In genomic region chr5:55427157-55427556, GRCh38 we compare ENCODE assay signal across 14 cellular contexts.
DNase-seq lines count a peak whose midpoint lies in the region; ATAC-seq and TF ChIP-seq lines count a peak whose summit lies in the region.
"Had no signal": no experiment of that assay in that cellular context is flagged by ENCODE, and none has a peak within 500 bp of the region (broad histone marks: within the 10 kb centered on the region; RNA-seq: fewer than 3 reads in every experiment).

No MANE protein-coding gene starts in this region.

- ATAC-seq in lower lobe of right lung = peak; percentile 43 to 82
- ATAC-seq in esophagus mucosa = no peak
- ATAC-seq: HCT116 had no signal

- no peaks in the 10 kb centered on the region for H3K27me3 ChIP-seq in brain microvascular endothelial cell (replicated peaks)
- no peaks in the 10 kb centered on the region for H3K27me3 ChIP-seq in lower lobe of right lung (ENCODE audit: low read depth)
- no peaks in the 10 kb centered on the region for H3K27me3 ChIP-seq in HAP-1 (ENCODE audit: low read depth)

- H3K9me3 ChIP-seq in HEK293 (ENCODE audit: control insufficient read depth, insufficient read depth, low read depth, low read length) (no peaks in the 10 kb centered on the region), lower lobe of right lung (no peaks in the 10 kb centered on the region), HAP-1 (no peaks in the 10 kb centered on the region)

- TF ChIP-seq CTCF in HEK293 (tag by site-specific recombination; IDR thresholded peaks at IDR 0.05) = no peak
- TF ChIP-seq CTCF in brain microvascular endothelial cell (IDR thresholded peaks at IDR 0.05; ENCODE audit: low read depth, low read length, missing control alignments) = no peak
- TF ChIP-seq CTCF in lower lobe of right lung (IDR thresholded peaks at IDR 0.05) = no peak

- no peak overlapping the region for H3K4me3 ChIP-seq in HEK293 (ENCODE audit: low read depth, low read length)
- H3K4me3 ChIP-seq in brain microvascular endothelial cell (ENCODE audit: low read depth, low read length) = no peak overlapping the region
- H3K4me3 ChIP-seq in lower lobe of right lung = no peak overlapping the region
- no peak overlapping the region for H3K4me3 ChIP-seq in HAP-1

- no peaks in the 10 kb centered on the region; the same call in 1 of the 2 replicates for H3K4me1 ChIP-seq in HEK293 (ENCODE audit: control insufficient read depth, insufficient read depth, low read length)
- H3K4me1 ChIP-seq in lower lobe of right lung = peaks cover 21% of the 10 kb centered on the region
- 0 out of 2 replicates have a peak, but pooled peaks cover 3% of the 10 kb centered on the region for H3K4me1 ChIP-seq in HAP-1
- H3K4me1 ChIP-seq: parathyroid adenoma had no signal

- H3K27ac ChIP-seq in HEK293 (ENCODE audit: extremely low read depth, low read depth, low read length) = no peak overlapping the region
- no peak overlapping the region for H3K27ac ChIP-seq in brain microvascular endothelial cell
- no peak overlapping the region for H3K27ac ChIP-seq in lower lobe of right lung
- H3K27ac ChIP-seq: parathyroid adenoma had no signal

- POLR2A ChIA-PET in HEK293 (lab: Yijun Ruan, JAX) = interaction anchor here (0.6 to 1.1 kb wide), 2 partner anchors 9 to 22 kb away, joined by 3 read pairs; no protein-coding TSS in a partner anchor

- DNase-seq in AG08395 (ENCODE audit: low spot score) (peak; percentile 36), brain microvascular endothelial cell (peak; percentile 68), lower lobe of right lung (no peak), DMS153 (lab: John Stamatoyannopoulos, UW) (no peak), HAP-1 (ENCODE audit: low spot score in 2 of 2) (no peak)
- no peak for DNase-seq in activated CD4-positive, CD25-positive, alpha-beta regulatory T cell (lab: John Stamatoyannopoulos, UW)
- DNase-seq: activated T-cell treated with anti-CD3 and anti-CD28 coated beads, Interleukin-2, amount 50 U/mL, for 24 hours; effector CD4-positive, alpha-beta T cell; immature natural killer cell; T-helper 1 cell had no signal

- in situ Hi-C loops in brain microvascular endothelial cell (cut with HindIII; ENCODE audit: low pct_ligation_motif_present, low sequenced_read_pairs) (no loop called here), HAP-1 (cut with MboI; ENCODE audit: low sequenced_read_pairs) (no loop called here)

- CTCF ChIA-PET in HEK293 (lab: Yijun Ruan, JAX) = interaction anchor here (0.6 to 1.1 kb wide), 5 partner anchors 82 to 294 kb away, joined by 3 to 5 read pairs (median 3); no protein-coding TSS in a partner anchor

- H3K36me3 ChIP-seq in HEK293 (ENCODE audit: control insufficient read depth in 2 of 2, insufficient read depth in 1 of 2, low read length in 2 of 2) = peaks cover 22 to 71% of the 10 kb centered on the region in 2 experiments
- H3K36me3 ChIP-seq in brain microvascular endothelial cell (replicated peaks) = peaks cover 31% of the 10 kb centered on the region
- peaks cover 65% of the 10 kb centered on the region for H3K36me3 ChIP-seq in lower lobe of right lung
- H3K36me3 ChIP-seq in HAP-1 (replicated peaks) = peaks cover 65% of the 10 kb centered on the region

- intact Hi-C loops in lower lobe of right lung (cut with DNase I) = no loop called here

TF ChIP-seq in HEK293, 187 proteins besides CTCF, POLR2A, EP300 and RAD21:
- TF ChIP-seq PRDM10 (tag by site-specific recombination; IDR thresholded peaks at IDR 0.05) (0 out of 2 replicates have a peak, but pooled peaks have one; percentile 26), SP2 (tag by site-specific recombination; IDR thresholded peaks at IDR 0.05) (no peak), PRDM6 (tag by site-specific recombination; IDR thresholded peaks at IDR 0.05) (0 out of 2 replicates have a peak, but pooled peaks have one; percentile 35), ZNF654 (tag by site-specific recombination; IDR thresholded peaks at IDR 0.05; ENCODE audit: low read depth) (0 out of 2 replicates have a peak, but pooled peaks have one; percentile 2), ZNF248 (tag by site-specific recombination; IDR thresholded peaks at IDR 0.05) (no peak), ZFP3 (tag by site-specific recombination; IDR thresholded peaks at IDR 0.05; ENCODE audit: low read depth) (no peak), ZSCAN18 (tag by site-specific recombination; IDR thresholded peaks at IDR 0.05) (no peak), ZNF366 (tag by site-specific recombination; conservative IDR thresholded peaks at IDR 0.05) (0 out of 2 replicates have a peak, but pooled peaks have one; percentile 12)
- TF ChIP-seq, protein P1, sequence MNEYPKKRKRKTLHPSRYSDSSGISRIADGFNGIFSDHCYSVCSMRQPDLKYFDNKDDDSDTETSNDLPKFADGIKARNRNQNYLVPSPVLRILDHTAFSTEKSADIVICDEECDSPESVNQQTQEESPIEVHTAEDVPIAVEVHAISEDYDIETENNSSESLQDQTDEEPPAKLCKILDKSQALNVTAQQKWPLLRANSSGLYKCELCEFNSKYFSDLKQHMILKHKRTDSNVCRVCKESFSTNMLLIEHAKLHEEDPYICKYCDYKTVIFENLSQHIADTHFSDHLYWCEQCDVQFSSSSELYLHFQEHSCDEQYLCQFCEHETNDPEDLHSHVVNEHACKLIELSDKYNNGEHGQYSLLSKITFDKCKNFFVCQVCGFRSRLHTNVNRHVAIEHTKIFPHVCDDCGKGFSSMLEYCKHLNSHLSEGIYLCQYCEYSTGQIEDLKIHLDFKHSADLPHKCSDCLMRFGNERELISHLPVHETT (tag by site-specific recombination; IDR thresholded peaks at IDR 0.05) = no peak

Comparison
In these comparisons a context has a peak if more than half of its experiments do, and no peak if none do; other contexts are left out.
1. DNase-seq: peak in AG08395 (single experiment) and brain microvascular endothelial cell (single experiment); none in lower lobe of right lung (single experiment), activated CD4-positive, CD25-positive, alpha-beta regulatory T cell (0 of 4), DMS153 (single experiment) and HAP-1 (0 of 2).